In genomic region chr2:127421871-127422618, GRCh38 we compare ENCODE assay signal across 15 cellular contexts. TPM values are rescaled to one million over a fixed set of nuclear protein-coding genes. Genes with fewer than 3 reads are reported as not detected.
A peak's percentile ranks its signal among the peaks of the same experiment; 100 is the strongest.
DNase-seq lines count a peak whose midpoint lies in the region; ATAC-seq and TF ChIP-seq lines count a peak whose summit lies in the region.
"Had no signal": no experiment of that assay in that cellular context is flagged by ENCODE, and none has a peak within 500 bp of the region (broad histone marks: within the 10 kb centered on the region; RNA-seq: fewer than 3 reads in every experiment).

No MANE protein-coding gene starts in this region.

- ATAC-seq in heart left ventricle (no peak), activated B cell treated with CpG ODN at 0.5 μM for 24 hours (ENCODE audit: low read depth) (no peak), memory B cell (ENCODE audit: low read depth) (no peak), upper lobe of right lung (no peak), HG02623 (IDR thresholded peaks at IDR 0.05; ENCODE audit: unreplicated experiment) (no peak)

- CTCF ChIA-PET in activated B cell treated with CpG ODN at 0.5 μM for 24 hours (lab: Charles Lee): no interaction called here

- H3K27me3 ChIP-seq in right atrium auricular region: peaks cover 0 to 17% of the 10 kb centered on the region in 2 donors
- H3K27me3 ChIP-seq in heart left ventricle: peaks cover 11 to 38% (median 27%) of the 10 kb centered on the region in 9 donors
- peaks cover 20% of the 10 kb centered on the region for H3K27me3 ChIP-seq in upper lobe of right lung

- H3K36me3 Mint-ChIP-seq in activated B cell treated with CpG ODN at 0.5 μM for 24 hours (ENCODE audit: low read depth) (no peaks in the 10 kb centered on the region), memory B cell (no peaks in the 10 kb centered on the region)

- TF ChIP-seq POLR2A in heart left ventricle (IDR thresholded peaks at IDR 0.05): no peak

- H3K27ac ChIP-seq in right atrium auricular region (no peak overlapping the region), heart left ventricle (no peak overlapping the region), upper lobe of right lung (no peak overlapping the region)

- H3K4me1 ChIP-seq in right atrium auricular region: peaks cover 0 to 15% of the 10 kb centered on the region in 2 donors
- peaks cover 0 to 17% (median 8%) of the 10 kb centered on the region in 12 donors for H3K4me1 ChIP-seq in heart left ventricle
- peaks cover 12% of the 10 kb centered on the region for H3K4me1 ChIP-seq in upper lobe of right lung

- H3K4me3 ChIP-seq in right atrium auricular region (no peak overlapping the region), heart left ventricle (no peak overlapping the region), upper lobe of right lung (no peak overlapping the region)
- H3K4me3 ChIP-seq: lung had no signal

- DNase-seq in right atrium auricular region (ENCODE audit: low spot score) (peak; percentile 52), heart left ventricle (no peak), activated B cell treated with CpG ODN at 0.5 μM for 24 hours (no peak), memory B cell (ENCODE audit: low spot score in 2 of 2) (no peak), upper lobe of right lung (peak; percentile 55), UCSD-AML1 (lab: John Stamatoyannopoulos, UW; ENCODE audit: unreplicated experiment) (no peak)
- no peak for DNase-seq in stimulated activated CD4-positive, alpha-beta T cell treated with anti-CD3 and anti-CD28 coated beads, Interleukin-4, amount 100 ng/mL, for 24 hours
- DNase-seq: activated CD4-positive, alpha-beta T cell treated with anti-CD3 and anti-CD28 coated beads, Interleukin-2, amount 10 ng/mL, durations not matched to agents 7 days and 5 days; activated effector memory CD4-positive, alpha-beta T cell treated with anti-CD3 and anti-CD28 coated beads, Interleukin-2, amount 50 U/mL, for 16 hours; effector CD8-positive, alpha-beta T cell; nucleus accumbens had no signal

- H3K27ac Mint-ChIP-seq in activated B cell treated with CpG ODN at 0.5 μM for 24 hours: no peak overlapping the region
- no peak overlapping the region for H3K27ac Mint-ChIP-seq in memory B cell
- H3K27ac Mint-ChIP-seq: activated CD4-positive, alpha-beta T cell treated with anti-CD3 and anti-CD28 coated beads, Interleukin-2, amount 10 ng/mL, durations not matched to agents 7 days and 5 days had no signal

- POLR2A ChIA-PET in activated B cell treated with CpG ODN at 0.5 μM for 24 hours (lab: Charles Lee): interaction anchor here (0.6 to 1.5 kb wide), 2 partner anchors 33 kb away, joined by 3 to 8 read pairs; partner anchors contain the start of gene MAP3K2

- no peaks in the 10 kb centered on the region for H3K9me3 Mint-ChIP-seq in activated B cell treated with CpG ODN at 0.5 μM for 24 hours
- H3K9me3 Mint-ChIP-seq in memory B cell: no peaks in the 10 kb centered on the region
- H3K9me3 Mint-ChIP-seq: activated CD4-positive, alpha-beta T cell treated with anti-CD3 and anti-CD28 coated beads, Interleukin-2, amount 10 ng/mL, durations not matched to agents 7 days and 5 days had no signal

- H3K4me3 Mint-ChIP-seq in activated B cell treated with CpG ODN at 0.5 μM for 24 hours (peak overlapping the region; percentile 68), memory B cell (peak overlapping the region; percentile 70)

- H3K9me3 ChIP-seq in right atrium auricular region (no peaks in the 10 kb centered on the region), heart left ventricle (no peaks in the 10 kb centered on the region), upper lobe of right lung (no peaks in the 10 kb centered on the region)

- H3K27me3 Mint-ChIP-seq in activated B cell treated with CpG ODN at 0.5 μM for 24 hours (peaks cover 1% of the 10 kb centered on the region), memory B cell (peaks cover 2% of the 10 kb centered on the region)

- 51 to 67% (median 60%) methylated on average over 8 to 18 of the region's 18 CpGs for WGBS in heart left ventricle, 4 donors

- intact Hi-C loops in heart left ventricle (cut with DNase I): loop anchor here in 1 of 10 donors (5.0 kb wide), 1 partner anchor 100 kb away; no protein-coding TSS in a partner anchor
- intact Hi-C loops in activated B cell treated with CpG ODN at 0.5 μM for 24 hours (cut with micrococcal nuclease): loop anchor here (2.0 kb wide), 1 partner anchor 13 kb away; no protein-coding TSS in a partner anchor
- intact Hi-C loops in upper lobe of right lung (cut with DNase I): no loop called here

- TF ChIP-seq CTCF in right atrium auricular region (IDR thresholded peaks at IDR 0.05) (no peak), heart left ventricle (IDR thresholded peaks at IDR 0.05) (no peak), activated B cell treated with CpG ODN at 0.5 μM for 24 hours (IDR thresholded peaks at IDR 0.05) (no peak), upper lobe of right lung (IDR thresholded peaks at IDR 0.05) (no peak)

- H3K36me3 ChIP-seq in right atrium auricular region (no peaks in the 10 kb centered on the region), heart left ventricle (no peaks in the 10 kb centered on the region), upper lobe of right lung (no peaks in the 10 kb centered on the region)

- H3K4me1 Mint-ChIP-seq in activated B cell treated with CpG ODN at 0.5 μM for 24 hours (peaks cover 21% of the 10 kb centered on the region), memory B cell (peaks cover 15% of the 10 kb centered on the region)

RNA-seq across cellular contexts. Expression of gene PROC, which starts 3.8 kb away (rescaled TPM):
- total RNA-seq in right atrium auricular region (not detected), heart left ventricle (not detected), activated B cell treated with CpG ODN at 0.5 μM for 24 hours (not detected in 2 replicates), upper lobe of right lung (not detected)
- not detected for polyA plus RNA-seq in heart left ventricle
- total RNA-seq: activated CD4-positive, alpha-beta T cell treated with anti-CD3 and anti-CD28 coated beads, Interleukin-2, amount 10 ng/mL, durations not matched to agents 7 days and 5 days; MCF 10A; skeletal muscle tissue had no signal

RNA-seq across cellular contexts. Expression of gene MAP3K2, which starts 34.3 kb away (rescaled TPM):
- total RNA-seq in right atrium auricular region (10 to 100 TPM; 20.5 to 20.8 TPM), heart left ventricle (10 to 100 TPM; 19.1 to 37.6 (median 26.1) TPM), activated B cell treated with CpG ODN at 0.5 μM for 24 hours (63.1 and 77.7 TPM in 2 replicates), upper lobe of right lung (71.5 TPM)
- polyA plus RNA-seq in heart left ventricle: 1 to 10 TPM; 4.0 to 7.5 TPM

Comparison
In these comparisons a context has a peak if more than half of its experiments do, and no peak if none do; other contexts are left out.
1. DNase-seq: peak in right atrium auricular region (single experiment) and upper lobe of right lung (single experiment); none in heart left ventricle (0 of 5), activated B cell treated with CpG ODN at 0.5 μM for 24 hours (single experiment), memory B cell (0 of 2), stimulated activated CD4-positive, alpha-beta T cell treated with anti-CD3 and anti-CD28 coated beads, Interleukin-4, amount 100 ng/mL, for 24 hours (single experiment) and UCSD-AML1 (single experiment).